In the genomic region with DNA sequence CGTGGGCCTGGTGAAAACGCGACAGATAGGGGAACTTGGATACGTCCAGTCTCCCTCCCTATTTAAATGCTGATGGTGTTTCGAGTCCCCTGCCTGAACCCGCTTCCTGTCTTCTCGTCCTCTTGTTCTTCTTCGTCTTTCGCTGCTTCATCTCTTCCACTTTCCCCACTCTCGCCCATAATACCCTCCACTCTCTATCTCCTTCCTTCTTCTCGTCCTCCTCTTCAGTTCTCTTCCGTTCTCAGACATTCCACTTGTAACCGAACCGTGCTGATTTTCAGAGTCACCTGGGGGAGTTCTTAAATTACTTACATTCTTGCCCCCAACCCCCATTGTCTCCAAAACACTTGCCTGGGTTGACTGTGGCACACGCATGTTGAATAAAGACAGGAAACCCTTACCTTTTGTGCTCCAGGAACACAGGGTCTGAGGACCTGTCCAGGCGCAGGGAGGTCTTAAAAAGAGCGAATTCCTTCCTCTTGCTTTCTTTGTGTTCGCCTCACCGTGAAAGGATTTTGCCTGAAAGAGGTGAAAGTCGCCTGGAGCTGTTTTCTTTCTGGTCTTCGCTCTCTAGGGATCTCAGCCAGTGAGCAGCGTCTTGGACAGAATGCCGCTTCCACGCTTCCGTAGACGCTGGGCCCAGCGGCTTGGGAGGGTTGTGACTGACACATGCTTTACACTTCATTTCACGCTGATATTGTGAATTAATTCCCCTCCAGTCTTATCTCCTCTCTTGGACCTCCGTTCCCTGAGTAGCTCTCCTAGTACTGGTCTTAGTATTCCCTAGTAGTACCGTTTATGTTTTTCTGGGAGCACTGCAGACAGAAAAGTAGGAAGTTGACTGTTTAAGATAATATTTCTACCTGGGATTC, we compare ENCODE assay signal across 9 cellular contexts.
DNase-seq lines count a peak whose midpoint lies in the region; ATAC-seq and TF ChIP-seq lines count a peak whose summit lies in the region.
"Had no signal": no experiment of that assay in that cellular context is flagged by ENCODE, and none has a peak within 500 bp of the region (broad histone marks: within the 10 kb centered on the region; RNA-seq: fewer than 3 reads in every experiment).

No MANE protein-coding gene starts in this region.

- WGBS in SK-N-SH (ENCODE audit: low lambda C conversion rate) = 1% methylated on average over 30 of the region's 30 CpGs

- H3K27me3 Mint-ChIP-seq in activated CD4-positive, alpha-beta T cell treated with anti-CD3 and anti-CD28 coated beads, Interleukin-2, amount 10 ng/mL, durations not matched to agents 24 days and 14 days = peaks cover 31% of the 10 kb centered on the region

- peak overlapping the region; percentile 70; the same call in 1 of the 2 replicates for H2AFZ ChIP-seq in SK-N-SH (ENCODE audit: low read depth)

- no peaks in the 10 kb centered on the region for H4K20me1 ChIP-seq in SK-N-SH (ENCODE audit: insufficient read depth)

- in situ Hi-C loops in ACHN (cut with HindIII; ENCODE audit: low pct_ligation_motif_present, low pct_unique_long_range_greater_than_20kb, low sequenced_read_pairs) = no loop called here

- H3K9me3 Mint-ChIP-seq in activated CD4-positive, alpha-beta T cell treated with anti-CD3 and anti-CD28 coated beads, Interleukin-2, amount 10 ng/mL, durations not matched to agents 24 days and 14 days = peaks cover 33% of the 10 kb centered on the region

- CTCF ChIA-PET in SK-N-SH (lab: Yijun Ruan, JAX) = interaction anchor here (0.7 kb wide), 1 partner anchor 22 kb away, joined by 3 read pairs; no protein-coding TSS in a partner anchor

- no peak for TF ChIP-seq EP300 in SK-N-SH (IDR thresholded peaks at IDR 0.05; ENCODE audit: borderline replicate concordance in 1 of 2, low read depth in 1 of 2, low read length in 1 of 2)

- POLR2A ChIA-PET in SK-N-SH (lab: Yijun Ruan, JAX) = no interaction called here

- no peak overlapping the region for H3K27ac ChIP-seq in SK-N-SH (ENCODE audit: low read depth in 2 of 2, low read length in 1 of 2)

- no peaks in the 10 kb centered on the region for H3K9me2 ChIP-seq in SK-N-SH

- H3K4me1 ChIP-seq in SK-N-SH (ENCODE audit: control insufficient read depth in 1 of 2, insufficient read depth in 2 of 2, low read depth in 1 of 2, low read length in 1 of 2) (no peaks in the 10 kb centered on the region), skeletal muscle satellite cell (ENCODE audit: control insufficient read depth, insufficient read depth, low read length) (peaks cover 7% of the 10 kb centered on the region)

- H3K36me3 ChIP-seq in SK-N-SH (replicated peaks in 1 of 2; ENCODE audit: control insufficient read depth in 1 of 2, insufficient read depth in 2 of 2, low read length in 1 of 2) (no peaks in the 10 kb centered on the region), skeletal muscle satellite cell (ENCODE audit: insufficient read depth, low read length) (no peaks in the 10 kb centered on the region)

- H3K4me3 Mint-ChIP-seq in activated CD4-positive, alpha-beta T cell treated with anti-CD3 and anti-CD28 coated beads, Interleukin-2, amount 10 ng/mL, durations not matched to agents 24 days and 14 days = peak overlapping the region; percentile 79

- peak; percentile 61 for DNase-seq in activated CD4-positive, alpha-beta T cell treated with anti-CD3 and anti-CD28 coated beads, Interleukin-2, amount 10 ng/mL, durations not matched to agents 24 days and 14 days
- no peak for DNase-seq in activated CD4-positive, alpha-beta T cell treated with anti-CD3 and anti-CD28 coated beads for 1 hour
- DNase-seq in SK-N-SH (no peak), fibroblast of pulmonary artery (ENCODE audit: low read depth) (no peak), DMS79 treated with DMSO at 0.1 percent for 48 hours (lab: John Stamatoyannopoulos, UW) (no peak), ACHN (no peak)
- DNase-seq: left cardiac atrium had no signal

- TF ChIP-seq RAD21 in SK-N-SH (IDR thresholded peaks at IDR 0.05; ENCODE audit: low read length) = no peak

- TF ChIP-seq CTCF in SK-N-SH (IDR thresholded peaks at IDR 0.05) = no peak
- no peak for TF ChIP-seq CTCF in fibroblast of pulmonary artery (IDR thresholded peaks at IDR 0.05; ENCODE audit: low read length, missing control alignments)

- no peaks in the 10 kb centered on the region for H3F3A ChIP-seq in SK-N-SH (replicated peaks; ENCODE audit: insufficient read depth)

- peaks cover 8% of the 10 kb centered on the region for H3K4me1 Mint-ChIP-seq in activated CD4-positive, alpha-beta T cell treated with anti-CD3 and anti-CD28 coated beads, Interleukin-2, amount 10 ng/mL, durations not matched to agents 24 days and 14 days

- H3K9me3 ChIP-seq in SK-N-SH (peaks cover 11% of the 10 kb centered on the region), skeletal muscle satellite cell (replicated peaks; ENCODE audit: low read length) (no peaks in the 10 kb centered on the region)

- no peak for ATAC-seq in HG03139 (IDR thresholded peaks at IDR 0.05; ENCODE audit: unreplicated experiment)
- ATAC-seq: left cardiac atrium had no signal

- H3K4me2 ChIP-seq in SK-N-SH (peak overlapping the region; percentile 71; the same call in 1 of the 2 replicates), skeletal muscle satellite cell (ENCODE audit: low read length) (peak overlapping the region; percentile 67)

- H3K9ac ChIP-seq in SK-N-SH (no peak overlapping the region), skeletal muscle satellite cell (ENCODE audit: low read depth, low read length) (no peak overlapping the region)

- H3K36me3 Mint-ChIP-seq in activated CD4-positive, alpha-beta T cell treated with anti-CD3 and anti-CD28 coated beads, Interleukin-2, amount 10 ng/mL, durations not matched to agents 24 days and 14 days (ENCODE audit: low read depth) = peaks cover 6% of the 10 kb centered on the region

- intact Hi-C loops in activated CD4-positive, alpha-beta T cell treated with anti-CD3 and anti-CD28 coated beads, Interleukin-2, amount 10 ng/mL, durations not matched to agents 24 days and 14 days (cut with micrococcal nuclease) = loop anchor here (5.0 kb wide), 1 partner anchor 233 kb away; no protein-coding TSS in a partner anchor

- H3K27ac Mint-ChIP-seq in activated CD4-positive, alpha-beta T cell treated with anti-CD3 and anti-CD28 coated beads, Interleukin-2, amount 10 ng/mL, durations not matched to agents 24 days and 14 days = no peak overlapping the region

- H3K27me3 ChIP-seq in SK-N-SH (ENCODE audit: insufficient read depth) (peaks cover 5% of the 10 kb centered on the region; the same call in 1 of the 2 replicates), skeletal muscle satellite cell (ENCODE audit: control insufficient read depth, insufficient read depth, low read length) (no peaks in the 10 kb centered on the region)

- H3K79me2 ChIP-seq in SK-N-SH (ENCODE audit: insufficient read depth) = no peaks in the 10 kb centered on the region

- H3K4me3 ChIP-seq in SK-N-SH (ENCODE audit: low read depth in 2 of 2, low read length in 1 of 2) (peak overlapping the region; percentile 37 to 51), fibroblast of pulmonary artery (replicated peaks; ENCODE audit: low read depth, low read length) (peak overlapping the region; percentile 48), skeletal muscle satellite cell (ENCODE audit: low read length) (peak overlapping the region; percentile 38)

TF ChIP-seq in SK-N-SH, 30 proteins besides CTCF, POLR2A, EP300 and RAD21:
- TF ChIP-seq, protein P1, sequence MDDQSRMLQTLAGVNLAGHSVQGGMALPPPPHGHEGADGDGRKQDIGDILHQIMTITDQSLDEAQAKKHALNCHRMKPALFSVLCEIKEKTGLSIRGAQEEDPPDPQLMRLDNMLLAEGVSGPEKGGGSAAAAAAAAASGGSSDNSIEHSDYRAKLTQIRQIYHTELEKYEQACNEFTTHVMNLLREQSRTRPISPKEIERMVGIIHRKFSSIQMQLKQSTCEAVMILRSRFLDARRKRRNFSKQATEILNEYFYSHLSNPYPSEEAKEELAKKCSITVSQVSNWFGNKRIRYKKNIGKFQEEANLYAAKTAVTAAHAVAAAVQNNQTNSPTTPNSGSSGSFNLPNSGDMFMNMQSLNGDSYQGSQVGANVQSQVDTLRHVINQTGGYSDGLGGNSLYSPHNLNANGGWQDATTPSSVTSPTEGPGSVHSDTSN (IDR thresholded peaks at IDR 0.05) = 0 out of 2 replicates have a peak, but pooled peaks have one; percentile 1
- TF ChIP-seq MEF2A (IDR thresholded peaks at IDR 0.05; ENCODE audit: borderline replicate concordance, low read depth) = no peak
- TF ChIP-seq GABPA (IDR thresholded peaks at IDR 0.05; ENCODE audit: low read depth) = no peak
